In the genomic region with DNA sequence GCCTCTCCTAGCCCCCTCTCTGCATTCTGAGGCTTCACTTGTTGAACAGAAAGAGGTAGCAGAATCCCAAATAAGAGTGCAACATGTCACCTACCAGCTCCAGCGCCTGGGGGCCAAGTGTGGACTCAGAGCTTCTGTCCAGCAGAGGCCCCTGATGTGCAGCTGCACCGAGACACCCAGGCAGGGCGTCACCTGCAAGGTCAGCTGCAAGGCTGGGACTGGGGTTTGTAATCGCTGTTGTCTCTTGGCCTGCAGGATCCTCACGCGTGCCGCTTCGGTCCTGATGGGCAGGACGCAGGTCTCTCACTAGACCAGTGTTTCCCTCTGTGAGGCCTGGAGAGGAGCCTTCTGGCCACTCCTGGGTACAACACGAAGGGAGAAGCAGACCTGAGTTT, we compare ENCODE assay signal across 2 cellular contexts.
TF ChIP-seq lines count a peak whose summit lies in the region.

No MANE protein-coding gene starts in this region.

TF ChIP-seq in K562, 482 proteins besides CTCF, POLR2A, EP300 and RAD21:
- TF ChIP-seq PCBP2 (IDR thresholded peaks at IDR 0.05; ENCODE audit: low read depth, low read length, poor library complexity, severe bottlenecking): no peak
- TF ChIP-seq, protein P1, sequence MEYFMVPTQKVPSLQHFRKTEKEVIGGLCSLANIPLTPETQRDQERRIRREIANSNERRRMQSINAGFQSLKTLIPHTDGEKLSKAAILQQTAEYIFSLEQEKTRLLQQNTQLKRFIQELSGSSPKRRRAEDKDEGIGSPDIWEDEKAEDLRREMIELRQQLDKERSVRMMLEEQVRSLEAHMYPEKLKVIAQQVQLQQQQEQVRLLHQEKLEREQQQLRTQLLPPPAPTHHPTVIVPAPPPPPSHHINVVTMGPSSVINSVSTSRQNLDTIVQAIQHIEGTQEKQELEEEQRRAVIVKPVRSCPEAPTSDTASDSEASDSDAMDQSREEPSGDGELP (CRISPR knock-in tag; IDR thresholded peaks at IDR 0.05; ENCODE audit: borderline replicate concordance): peak; percentile 41; the same call in 1 of the 2 replicates
TF ChIP-seq in K562: peak in this region for 1.

TF ChIP-seq in SK-N-SH treated with all-trans-retinoic acid at 6 μM for 48 hours, 23 proteins besides CTCF, POLR2A, EP300 and RAD21:
- TF ChIP-seq OSR1 (CRISPR knock-in tag; IDR thresholded peaks at IDR 0.05): no peak
- no peak for TF ChIP-seq BACH2 (CRISPR knock-in tag; IDR thresholded peaks at IDR 0.05; ENCODE audit: borderline replicate concordance)
- TF ChIP-seq ZNF70 (CRISPR knock-in tag; IDR thresholded peaks at IDR 0.05): no peak
- no peak for TF ChIP-seq ZC3H10 (CRISPR knock-in tag; IDR thresholded peaks at IDR 0.05)
- no peak for TF ChIP-seq ESRRG (CRISPR knock-in tag; IDR thresholded peaks at IDR 0.05)
- TF ChIP-seq, protein P2, sequence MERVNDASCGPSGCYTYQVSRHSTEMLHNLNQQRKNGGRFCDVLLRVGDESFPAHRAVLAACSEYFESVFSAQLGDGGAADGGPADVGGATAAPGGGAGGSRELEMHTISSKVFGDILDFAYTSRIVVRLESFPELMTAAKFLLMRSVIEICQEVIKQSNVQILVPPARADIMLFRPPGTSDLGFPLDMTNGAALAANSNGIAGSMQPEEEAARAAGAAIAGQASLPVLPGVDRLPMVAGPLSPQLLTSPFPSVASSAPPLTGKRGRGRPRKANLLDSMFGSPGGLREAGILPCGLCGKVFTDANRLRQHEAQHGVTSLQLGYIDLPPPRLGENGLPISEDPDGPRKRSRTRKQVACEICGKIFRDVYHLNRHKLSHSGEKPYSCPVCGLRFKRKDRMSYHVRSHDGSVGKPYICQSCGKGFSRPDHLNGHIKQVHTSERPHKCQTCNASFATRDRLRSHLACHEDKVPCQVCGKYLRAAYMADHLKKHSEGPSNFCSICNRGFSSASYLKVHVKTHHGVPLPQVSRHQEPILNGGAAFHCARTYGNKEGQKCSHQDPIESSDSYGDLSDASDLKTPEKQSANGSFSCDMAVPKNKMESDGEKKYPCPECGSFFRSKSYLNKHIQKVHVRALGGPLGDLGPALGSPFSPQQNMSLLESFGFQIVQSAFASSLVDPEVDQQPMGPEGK (CRISPR knock-in tag; IDR thresholded peaks at IDR 0.05; ENCODE audit: borderline replicate concordance): no peak
- no peak for TF ChIP-seq CSRNP3 (CRISPR knock-in tag; IDR thresholded peaks at IDR 0.05)
- TF ChIP-seq ARNTL (CRISPR knock-in tag; IDR thresholded peaks at IDR 0.05; ENCODE audit: borderline replicate concordance, low read depth): no peak
- no peak for TF ChIP-seq ZNF565 (CRISPR knock-in tag; conservative IDR thresholded peaks at IDR 0.05; ENCODE audit: low read depth)
- TF ChIP-seq, protein P3, sequence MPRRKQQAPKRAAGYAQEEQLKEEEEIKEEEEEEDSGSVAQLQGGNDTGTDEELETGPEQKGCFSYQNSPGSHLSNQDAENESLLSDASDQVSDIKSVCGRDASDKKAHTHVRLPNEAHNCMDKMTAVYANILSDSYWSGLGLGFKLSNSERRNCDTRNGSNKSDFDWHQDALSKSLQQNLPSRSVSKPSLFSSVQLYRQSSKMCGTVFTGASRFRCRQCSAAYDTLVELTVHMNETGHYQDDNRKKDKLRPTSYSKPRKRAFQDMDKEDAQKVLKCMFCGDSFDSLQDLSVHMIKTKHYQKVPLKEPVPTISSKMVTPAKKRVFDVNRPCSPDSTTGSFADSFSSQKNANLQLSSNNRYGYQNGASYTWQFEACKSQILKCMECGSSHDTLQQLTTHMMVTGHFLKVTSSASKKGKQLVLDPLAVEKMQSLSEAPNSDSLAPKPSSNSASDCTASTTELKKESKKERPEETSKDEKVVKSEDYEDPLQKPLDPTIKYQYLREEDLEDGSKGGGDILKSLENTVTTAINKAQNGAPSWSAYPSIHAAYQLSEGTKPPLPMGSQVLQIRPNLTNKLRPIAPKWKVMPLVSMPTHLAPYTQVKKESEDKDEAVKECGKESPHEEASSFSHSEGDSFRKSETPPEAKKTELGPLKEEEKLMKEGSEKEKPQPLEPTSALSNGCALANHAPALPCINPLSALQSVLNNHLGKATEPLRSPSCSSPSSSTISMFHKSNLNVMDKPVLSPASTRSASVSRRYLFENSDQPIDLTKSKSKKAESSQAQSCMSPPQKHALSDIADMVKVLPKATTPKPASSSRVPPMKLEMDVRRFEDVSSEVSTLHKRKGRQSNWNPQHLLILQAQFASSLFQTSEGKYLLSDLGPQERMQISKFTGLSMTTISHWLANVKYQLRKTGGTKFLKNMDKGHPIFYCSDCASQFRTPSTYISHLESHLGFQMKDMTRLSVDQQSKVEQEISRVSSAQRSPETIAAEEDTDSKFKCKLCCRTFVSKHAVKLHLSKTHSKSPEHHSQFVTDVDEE (CRISPR knock-in tag; IDR thresholded peaks at IDR 0.05): no peak
- TF ChIP-seq RARB (CRISPR knock-in tag; IDR thresholded peaks at IDR 0.05): no peak
- TF ChIP-seq ZNF8 (CRISPR knock-in tag; IDR thresholded peaks at IDR 0.05): no peak
- no peak for TF ChIP-seq TCF4 (CRISPR knock-in tag; IDR thresholded peaks at IDR 0.05; ENCODE audit: borderline replicate concordance)
- TF ChIP-seq ISL1 (CRISPR knock-in tag; IDR thresholded peaks at IDR 0.05): no peak
- TF ChIP-seq PPARA (CRISPR knock-in tag; IDR thresholded peaks at IDR 0.05; ENCODE audit: borderline replicate concordance): no peak
